2 cellular contexts compared by ENCODE assay signal in the genomic region with DNA sequence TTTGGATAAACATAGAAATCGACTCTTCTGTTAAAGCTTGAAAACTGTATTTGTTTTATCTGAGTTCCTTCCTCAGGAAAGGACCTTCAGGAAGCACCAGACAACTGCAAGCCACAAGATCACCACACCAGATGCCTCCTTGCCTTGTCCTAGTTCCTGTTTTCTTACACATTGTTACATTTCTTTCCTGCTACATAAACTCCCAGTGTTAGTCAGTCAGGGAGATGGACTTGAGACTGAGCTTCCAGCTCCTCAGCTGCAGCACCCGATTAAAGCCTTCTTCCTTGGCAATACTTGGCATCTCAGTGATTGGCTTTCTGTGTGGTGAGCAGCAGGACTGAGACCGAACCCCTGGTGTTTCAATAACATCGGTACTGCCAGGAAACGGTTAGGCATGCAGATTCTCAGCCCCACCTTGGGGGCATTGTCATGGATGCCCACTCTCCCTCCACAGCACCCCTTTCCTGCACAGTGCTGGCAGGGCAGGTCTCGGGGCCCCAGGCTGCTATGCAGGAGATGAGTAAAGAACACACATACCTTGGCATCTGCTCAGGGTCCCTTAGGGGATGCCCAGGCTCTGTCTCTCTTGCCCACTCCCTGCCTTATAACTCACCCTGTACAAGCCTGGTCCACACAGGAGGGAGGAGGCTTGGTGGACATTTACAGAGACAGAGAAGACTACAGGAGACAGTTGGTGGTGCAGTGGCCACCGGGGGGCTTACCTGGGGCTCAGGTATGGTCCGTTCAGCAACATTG.
TF ChIP-seq lines count a peak whose summit lies in the region.

No MANE protein-coding gene starts in this region.

TF ChIP-seq in K562, 482 proteins besides CTCF, POLR2A, EP300 and RAD21 (continues in another document):
- TF ChIP-seq FOXA3 (CRISPR knock-in tag; conservative IDR thresholded peaks at IDR 0.05 in 1 of 2, IDR thresholded peaks at IDR 0.05 in 1 of 2) (no peak), CBX5 (IDR thresholded peaks at IDR 0.05; ENCODE audit: borderline replicate concordance, low read depth) (peak; percentile 79; the same call in 1 of the 2 replicates), TARDBP (IDR thresholded peaks at IDR 0.05) (no peak), HDGF (IDR thresholded peaks at IDR 0.05) (no peak), ZNF407 (IDR thresholded peaks at IDR 0.05; ENCODE audit: low read depth) (no peak), CHCHD3 (CRISPR knock-in tag; IDR thresholded peaks at IDR 0.05) (no peak), RFX5 (IDR thresholded peaks at IDR 0.05; ENCODE audit: low read depth, low read length) (no peak), BCLAF1 (IDR thresholded peaks at IDR 0.05; ENCODE audit: borderline replicate concordance in 1 of 2, control insufficient read depth in 1 of 2, low read depth in 2 of 2, low read length in 1 of 2) (no peak), NONO (IDR thresholded peaks at IDR 0.05; ENCODE audit: low read depth in 2 of 2, low read length in 1 of 2) (no peak), RCOR1 (IDR thresholded peaks at IDR 0.05; ENCODE audit: borderline replicate concordance in 1 of 2, low read depth in 2 of 2, low read length in 2 of 2) (no peak), TSC22D4 (tag; IDR thresholded peaks at IDR 0.05) (no peak), PHB2 (IDR thresholded peaks at IDR 0.05; ENCODE audit: low read depth) (no peak), ILK (tag; IDR thresholded peaks at IDR 0.05; ENCODE audit: borderline replicate concordance, low read depth) (no peak), KLF16 (IDR thresholded peaks at IDR 0.05) (no peak), GATA2 (CRISPR knock-in tag; IDR thresholded peaks at IDR 0.05) (no peak), ZNF23 (CRISPR knock-in tag; IDR thresholded peaks at IDR 0.05) (no peak), ERF (CRISPR knock-in tag; IDR thresholded peaks at IDR 0.05) (no peak), POU5F1 (IDR thresholded peaks at IDR 0.05; ENCODE audit: borderline replicate concordance, low read depth, low read length, partially characterized antibody) (no peak)

TF ChIP-seq in WTC11, 78 proteins besides CTCF, POLR2A, EP300 and RAD21:
- TF ChIP-seq RELA (CRISPR knock-in tag; IDR thresholded peaks at IDR 0.05; ENCODE audit: borderline replicate concordance) (no peak), SMAD3 (CRISPR knock-in tag; IDR thresholded peaks at IDR 0.05; ENCODE audit: borderline replicate concordance) (no peak), ATF1 (CRISPR knock-in tag; IDR thresholded peaks at IDR 0.05) (no peak), MXD4 (CRISPR knock-in tag; IDR thresholded peaks at IDR 0.05; ENCODE audit: borderline replicate concordance) (no peak), CREB1 (CRISPR knock-in tag; IDR thresholded peaks at IDR 0.05) (no peak), RORB (CRISPR knock-in tag; IDR thresholded peaks at IDR 0.05) (no peak), SP1 (CRISPR knock-in tag; conservative IDR thresholded peaks at IDR 0.05) (no peak), TEAD1 (CRISPR knock-in tag; IDR thresholded peaks at IDR 0.05) (no peak), JAZF1 (CRISPR knock-in tag; IDR thresholded peaks at IDR 0.05) (no peak), ZNF317 (CRISPR knock-in tag; IDR thresholded peaks at IDR 0.05; ENCODE audit: borderline replicate concordance, low read depth) (no peak), ZNF232 (CRISPR knock-in tag; IDR thresholded peaks at IDR 0.05) (no peak), ZNF423 (CRISPR knock-in tag; IDR thresholded peaks at IDR 0.05) (no peak), ZMAT4 (CRISPR knock-in tag; IDR thresholded peaks at IDR 0.05) (no peak), NFYB (CRISPR knock-in tag; conservative IDR thresholded peaks at IDR 0.05; ENCODE audit: low read depth) (no peak), ZNF263 (CRISPR knock-in tag; IDR thresholded peaks at IDR 0.05; ENCODE audit: low read depth) (no peak), FOXJ3 (CRISPR knock-in tag; IDR thresholded peaks at IDR 0.05; ENCODE audit: borderline replicate concordance) (no peak), AR (CRISPR knock-in tag; IDR thresholded peaks at IDR 0.05) (no peak)
- TF ChIP-seq, protein P1, sequence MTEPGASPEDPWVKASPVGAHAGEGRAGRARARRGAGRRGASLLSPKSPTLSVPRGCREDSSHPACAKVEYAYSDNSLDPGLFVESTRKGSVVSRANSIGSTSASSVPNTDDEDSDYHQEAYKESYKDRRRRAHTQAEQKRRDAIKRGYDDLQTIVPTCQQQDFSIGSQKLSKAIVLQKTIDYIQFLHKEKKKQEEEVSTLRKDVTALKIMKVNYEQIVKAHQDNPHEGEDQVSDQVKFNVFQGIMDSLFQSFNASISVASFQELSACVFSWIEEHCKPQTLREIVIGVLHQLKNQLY (CRISPR knock-in tag; IDR thresholded peaks at IDR 0.05): no peak
- TF ChIP-seq, protein P2, sequence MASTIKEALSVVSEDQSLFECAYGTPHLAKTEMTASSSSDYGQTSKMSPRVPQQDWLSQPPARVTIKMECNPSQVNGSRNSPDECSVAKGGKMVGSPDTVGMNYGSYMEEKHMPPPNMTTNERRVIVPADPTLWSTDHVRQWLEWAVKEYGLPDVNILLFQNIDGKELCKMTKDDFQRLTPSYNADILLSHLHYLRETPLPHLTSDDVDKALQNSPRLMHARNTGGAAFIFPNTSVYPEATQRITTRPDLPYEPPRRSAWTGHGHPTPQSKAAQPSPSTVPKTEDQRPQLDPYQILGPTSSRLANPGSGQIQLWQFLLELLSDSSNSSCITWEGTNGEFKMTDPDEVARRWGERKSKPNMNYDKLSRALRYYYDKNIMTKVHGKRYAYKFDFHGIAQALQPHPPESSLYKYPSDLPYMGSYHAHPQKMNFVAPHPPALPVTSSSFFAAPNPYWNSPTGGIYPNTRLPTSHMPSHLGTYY (CRISPR knock-in tag; IDR thresholded peaks at IDR 0.05): no peak
- TF ChIP-seq, protein P3, sequence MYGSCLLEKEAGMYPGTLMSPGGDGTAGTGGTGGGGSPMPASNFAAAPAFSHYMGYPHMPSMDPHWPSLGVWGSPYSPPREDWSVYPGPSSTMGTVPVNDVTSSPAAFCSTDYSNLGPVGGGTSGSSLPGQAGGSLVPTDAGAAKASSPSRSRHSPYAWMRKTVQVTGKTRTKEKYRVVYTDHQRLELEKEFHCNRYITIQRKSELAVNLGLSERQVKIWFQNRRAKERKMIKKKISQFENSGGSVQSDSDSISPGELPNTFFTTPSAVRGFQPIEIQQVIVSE (CRISPR knock-in tag; IDR thresholded peaks at IDR 0.05; ENCODE audit: borderline replicate concordance): no peak
